In the genomic region with DNA sequence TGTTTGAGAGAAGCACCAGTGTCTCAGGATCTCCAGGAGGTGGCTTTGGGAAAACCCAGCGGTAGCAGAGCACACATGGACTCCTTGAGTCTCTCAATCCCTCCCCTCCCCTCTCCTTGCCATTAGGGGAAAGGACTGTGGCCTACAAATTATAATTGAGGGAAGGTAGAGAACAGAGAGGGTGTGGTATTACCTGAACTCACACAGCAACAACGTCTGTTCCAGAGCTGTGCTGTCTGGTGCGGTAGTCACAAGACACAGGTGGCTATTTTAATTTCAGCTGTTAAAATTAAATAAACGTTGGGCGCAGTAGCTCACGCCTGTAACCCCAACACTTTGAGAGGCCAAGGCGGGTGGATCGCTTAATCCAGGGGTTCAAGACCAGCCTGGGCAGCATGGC, we compare ENCODE assay signal across 37 cellular contexts.
"Had no signal": no experiment of that assay in that cellular context is flagged by ENCODE, and none has a peak within 500 bp of the region (broad histone marks: within the 10 kb centered on the region; RNA-seq: fewer than 3 reads in every experiment).

No MANE protein-coding gene starts in this region.

- FAIRE-seq: bronchial epithelial cell, TTC549 had no signal

- H3K27me3 Mint-ChIP-seq: activated B cell treated with CpG ODN at 0.5 μM for 24 hours; activated CD4-positive, alpha-beta memory T cell treated with anti-CD3 and anti-CD28 coated beads for 36 hours; activated CD4-positive, alpha-beta T cell treated with anti-CD3 and anti-CD28 coated beads, Interleukin-2, amount 10 ng/mL, durations not matched to agents 24 days and 14 days; activated CD8-positive, alpha-beta T cell treated with anti-CD3 and anti-CD28 coated beads for 36 hours; activated naive CD4-positive, alpha-beta T cell treated with anti-CD3 and anti-CD28 coated beads, Interleukin-2, amount 50 U/mL, for 24 hours; activated naive CD8-positive, alpha-beta T cell; activated naive CD8-positive, alpha-beta T cell treated with anti-CD3 and anti-CD28 coated beads, Interleukin-2, amount 10 ng/mL, durations not matched to agents 7 days and 5 days; activated naive CD8-positive, alpha-beta T cell treated with anti-CD3 and anti-CD28 coated beads, Interleukin-2, amount 50 U/mL, for 24 hours; activated T-helper 17 cell treated with anti-CD3 and anti-CD28 coated beads, Interleukin-2, amount 50 U/mL, for 72 hours; brain; central memory CD8-positive, alpha-beta T cell had no signal

- H3K27ac ChIP-seq: ascending aorta, cardiac muscle cell, VCaP had no signal

- H3K4me1 ChIP-seq: ascending aorta had no signal

- H3K4me3 Mint-ChIP-seq: activated B cell treated with CpG ODN at 0.5 μM for 24 hours; activated CD4-positive, alpha-beta memory T cell treated with anti-CD3 and anti-CD28 coated beads for 36 hours; activated CD4-positive, alpha-beta T cell treated with anti-CD3 and anti-CD28 coated beads, Interleukin-2, amount 10 ng/mL, durations not matched to agents 24 days and 14 days; activated CD8-positive, alpha-beta T cell treated with anti-CD3 and anti-CD28 coated beads for 36 hours; activated naive CD4-positive, alpha-beta T cell treated with anti-CD3 and anti-CD28 coated beads, Interleukin-2, amount 50 U/mL, for 24 hours; activated naive CD8-positive, alpha-beta T cell; activated naive CD8-positive, alpha-beta T cell treated with anti-CD3 and anti-CD28 coated beads, Interleukin-2, amount 10 ng/mL, durations not matched to agents 7 days and 5 days; activated naive CD8-positive, alpha-beta T cell treated with anti-CD3 and anti-CD28 coated beads, Interleukin-2, amount 50 U/mL, for 24 hours; activated T-cell treated with anti-CD3 and anti-CD28 coated beads, Interleukin-2, amount 50 U/mL, for 4 hours; activated T-cell treated with anti-CD3 and anti-CD28 coated beads, Interleukin-2, amount 50 U/mL, for 72 hours; activated T-helper 1 cell treated with anti-CD3 and anti-CD28 coated beads, Interleukin-12 subunit alpha, Interleukin-12 subunit beta, Interleukin-2, Interleukin-4 antibody, amounts not matched to agents 30 ng/mL and 10 ng/mL and 1 ng/mL, durations not matched to agents 14 hours and 24 hours and 36 hours; activated T-helper 17 cell treated with anti-CD3 and anti-CD28 coated beads, Interleukin-2, amount 50 U/mL, for 72 hours; brain; central memory CD8-positive, alpha-beta T cell; T-helper 1 cell treated with Interleukin-12 subunit alpha and Interleukin-12 subunit beta and Interleukin-4 antibody, amounts not matched to agents 30 μg/mL and 1 μg/mL, for 36 hours; T-helper 2 cell treated with Interferon-gamma antibody and Interleukin-4, amounts not matched to agents 5 μg/mL and 100 μg/mL, for 36 hours had no signal

- H3K27me3 ChIP-seq: ascending aorta, cardiac muscle cell had no signal

- H3K4me1 Mint-ChIP-seq: activated B cell treated with CpG ODN at 0.5 μM for 24 hours; activated CD4-positive, alpha-beta T cell treated with anti-CD3 and anti-CD28 coated beads, Interleukin-2, amount 10 ng/mL, durations not matched to agents 24 days and 14 days; activated naive CD4-positive, alpha-beta T cell treated with anti-CD3 and anti-CD28 coated beads, Interleukin-2, amount 50 U/mL, for 24 hours; activated naive CD8-positive, alpha-beta T cell treated with anti-CD3 and anti-CD28 coated beads, Interleukin-2, amount 10 ng/mL, durations not matched to agents 7 days and 5 days; activated naive CD8-positive, alpha-beta T cell treated with anti-CD3 and anti-CD28 coated beads, Interleukin-2, amount 50 U/mL, for 24 hours; activated T-helper 17 cell treated with anti-CD3 and anti-CD28 coated beads, Interleukin-2, amount 50 U/mL, for 72 hours; brain; central memory CD8-positive, alpha-beta T cell had no signal

- H3K9me3 ChIP-seq: ascending aorta had no signal

- H3K4me3 ChIP-seq: ascending aorta, cardiac muscle cell had no signal

- DNase-seq: activated B cell treated with CpG ODN at 0.5 μM for 24 hours; activated CD4-positive, alpha-beta memory T cell treated with anti-CD3 and anti-CD28 coated beads for 36 hours; activated CD4-positive, alpha-beta T cell treated with anti-CD3 and anti-CD28 coated beads for 4 hours; activated CD4-positive, alpha-beta T cell treated with anti-CD3 and anti-CD28 coated beads, Interleukin-2, amount 10 ng/mL, durations not matched to agents 24 days and 14 days; activated CD4-positive, alpha-beta T cell treated with anti-CD3 and anti-CD28 coated beads, Interleukin-2, amount 50 U/mL, for 1 hour; activated CD4-positive, alpha-beta T cell treated with anti-CD3 and anti-CD28 coated beads, Interleukin-2, amount 50 U/mL, for 4 hours; activated CD4-positive, CD25-positive, alpha-beta regulatory T cell treated with anti-CD3 and anti-CD28 coated beads, Interleukin-2, amount 50 U/mL, for 72 hours; activated CD8-positive, alpha-beta memory T cell treated with anti-CD3 and anti-CD28 coated beads, Interleukin-2, amount 50 U/mL, for 4 hours; activated CD8-positive, alpha-beta T cell treated with anti-CD3 and anti-CD28 coated beads for 36 hours; activated gamma-delta T cell; activated naive CD4-positive, alpha-beta T cell treated with Interleukin-2 at 50 U/mL for 16 hours; activated naive CD8-positive, alpha-beta T cell treated with anti-CD3 and anti-CD28 coated beads, Interleukin-2, amount 10 ng/mL, durations not matched to agents 7 days and 5 days; activated naive CD8-positive, alpha-beta T cell treated with anti-CD3 and anti-CD28 coated beads, Interleukin-2, amount 50 U/mL, for 24 hours; activated T-cell treated with anti-CD3 and anti-CD28 coated beads for 4 hours; activated T-cell treated with anti-CD3 and anti-CD28 coated beads, Interleukin-2, amount 50 U/mL, for 1 hour; activated T-cell treated with anti-CD3 and anti-CD28 coated beads, Interleukin-2, amount 50 U/mL, for 4 hours; activated T-cell treated with anti-CD3 and anti-CD28 coated beads, Interleukin-2, amount 50 U/mL, for 72 hours; amygdala; anterior cingulate cortex; caudate nucleus; cerebellar nuclear complex; T-helper 1 cell; T-helper 2 cell; T-helper 9 cell had no signal

- H3K27ac Mint-ChIP-seq: activated B cell treated with CpG ODN at 0.5 μM for 24 hours; activated CD4-positive, alpha-beta memory T cell treated with anti-CD3 and anti-CD28 coated beads for 36 hours; activated CD4-positive, alpha-beta T cell treated with anti-CD3 and anti-CD28 coated beads, Interleukin-2, amount 10 ng/mL, durations not matched to agents 24 days and 14 days; activated CD8-positive, alpha-beta T cell treated with anti-CD3 and anti-CD28 coated beads for 36 hours; activated naive CD4-positive, alpha-beta T cell treated with anti-CD3 and anti-CD28 coated beads, Interleukin-2, amount 50 U/mL, for 24 hours; activated naive CD8-positive, alpha-beta T cell; activated naive CD8-positive, alpha-beta T cell treated with anti-CD3 and anti-CD28 coated beads, Interleukin-2, amount 10 ng/mL, durations not matched to agents 7 days and 5 days; activated naive CD8-positive, alpha-beta T cell treated with anti-CD3 and anti-CD28 coated beads, Interleukin-2, amount 50 U/mL, for 24 hours; activated T-cell treated with anti-CD3 and anti-CD28 coated beads, Interleukin-2, amount 50 U/mL, for 72 hours; activated T-helper 1 cell treated with anti-CD3 and anti-CD28 coated beads, Interleukin-12 subunit alpha, Interleukin-12 subunit beta, Interleukin-2, Interleukin-4 antibody, amounts not matched to agents 30 ng/mL and 10 ng/mL and 1 ng/mL, durations not matched to agents 14 hours and 24 hours and 36 hours; activated T-helper 17 cell treated with anti-CD3 and anti-CD28 coated beads, Interleukin-2, amount 50 U/mL, for 72 hours; brain; T-helper 1 cell treated with Interleukin-12 subunit alpha and Interleukin-12 subunit beta and Interleukin-4 antibody, amounts not matched to agents 30 μg/mL and 1 μg/mL, for 36 hours; T-helper 2 cell treated with Interferon-gamma antibody and Interleukin-4, amounts not matched to agents 5 μg/mL and 100 μg/mL, for 36 hours had no signal

- H3K9me3 Mint-ChIP-seq: activated naive CD4-positive, alpha-beta T cell treated with anti-CD3 and anti-CD28 coated beads, Interleukin-2, amount 50 U/mL, for 24 hours; activated naive CD8-positive, alpha-beta T cell treated with anti-CD3 and anti-CD28 coated beads, Interleukin-2, amount 50 U/mL, for 24 hours; activated T-helper 17 cell treated with anti-CD3 and anti-CD28 coated beads, Interleukin-2, amount 50 U/mL, for 72 hours; central memory CD8-positive, alpha-beta T cell had no signal

- ATAC-seq: activated CD8-positive, alpha-beta T cell treated with anti-CD3 and anti-CD28 coated beads for 36 hours; activated naive CD8-positive, alpha-beta T cell treated with anti-CD3 and anti-CD28 coated beads, Interleukin-2, amount 50 U/mL, for 24 hours; activated T-cell treated with anti-CD3 and anti-CD28 coated beads, Interleukin-2, amount 50 U/mL, for 4 hours; activated T-cell treated with anti-CD3 and anti-CD28 coated beads, Interleukin-2, amount 50 U/mL, for 72 hours; activated T-helper 17 cell treated with anti-CD3 and anti-CD28 coated beads, Interleukin-2, amount 50 U/mL, for 72 hours had no signal
